In the genomic region with DNA sequence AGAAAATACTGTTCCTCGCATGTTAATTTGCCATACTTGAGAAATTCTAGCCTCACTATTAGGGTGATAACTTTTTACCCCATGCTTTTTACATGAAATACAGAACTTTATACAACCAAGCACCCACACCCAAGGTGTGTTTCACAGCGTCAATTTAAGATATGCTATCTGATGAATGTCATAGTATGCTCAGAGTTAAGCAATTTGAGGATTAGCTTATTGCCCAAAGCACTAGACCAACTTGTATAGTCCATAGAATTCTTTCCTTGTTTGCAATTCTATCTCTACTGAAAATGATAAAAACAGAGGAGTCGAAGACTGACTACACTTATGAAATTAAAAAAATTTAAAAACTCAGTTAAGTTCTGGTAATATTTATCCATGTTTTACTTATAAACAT, we compare ENCODE assay signal across 37 cellular contexts.
"Had no signal": no experiment of that assay in that cellular context is flagged by ENCODE, and none has a peak within 500 bp of the region (broad histone marks: within the 10 kb centered on the region; RNA-seq: fewer than 3 reads in every experiment).

No MANE protein-coding gene starts in this region.

- H3K27ac ChIP-seq: adrenal gland, cardiac muscle cell, VCaP had no signal

- H3K27me3 Mint-ChIP-seq: activated B cell treated with CpG ODN at 0.5 μM for 24 hours, brain had no signal

- H3K36me3 Mint-ChIP-seq: activated CD4-positive, alpha-beta memory T cell treated with anti-CD3 and anti-CD28 coated beads for 36 hours; activated naive CD4-positive, alpha-beta T cell treated with anti-CD3 and anti-CD28 coated beads, Interleukin-2, amount 50 U/mL, for 72 hours; activated naive CD8-positive, alpha-beta T cell treated with anti-CD3 and anti-CD28 coated beads for 36 hours; brain had no signal

- H3K4me3 Mint-ChIP-seq: activated B cell treated with CpG ODN at 0.5 μM for 24 hours; activated CD4-positive, alpha-beta memory T cell treated with anti-CD3 and anti-CD28 coated beads for 36 hours; activated CD4-positive, alpha-beta T cell treated with anti-CD3 and anti-CD28 coated beads, Interleukin-2, amount 10 ng/mL, durations not matched to agents 24 days and 14 days; activated CD8-positive, alpha-beta T cell treated with anti-CD3 and anti-CD28 coated beads for 36 hours; activated naive CD4-positive, alpha-beta T cell treated with anti-CD3 and anti-CD28 coated beads for 36 hours; activated naive CD8-positive, alpha-beta T cell treated with anti-CD3 and anti-CD28 coated beads for 36 hours; activated T-cell treated with anti-CD3 and anti-CD28 coated beads, Interleukin-2, amount 50 U/mL, for 4 hours; activated T-cell treated with anti-CD3 and anti-CD28 coated beads, Interleukin-2, amount 50 U/mL, for 72 hours; activated T-helper 1 cell treated with anti-CD3 and anti-CD28 coated beads, Interleukin-12 subunit alpha, Interleukin-12 subunit beta, Interleukin-2, Interleukin-4 antibody, amounts not matched to agents 30 ng/mL and 10 ng/mL and 1 ng/mL, durations not matched to agents 14 hours and 24 hours and 36 hours; activated T-helper 17 cell treated with anti-CD3 and anti-CD28 coated beads, Interleukin-2, amount 50 U/mL, for 72 hours; brain; central memory CD8-positive, alpha-beta T cell; T-helper 1 cell treated with Interleukin-12 subunit alpha and Interleukin-12 subunit beta and Interleukin-4 antibody, amounts not matched to agents 30 μg/mL and 1 μg/mL, for 36 hours; T-helper 2 cell treated with Interferon-gamma antibody and Interleukin-4, amounts not matched to agents 5 μg/mL and 100 μg/mL, for 36 hours had no signal

- H3K4me3 ChIP-seq: adrenal gland, ascending aorta, cardiac muscle cell had no signal

- H3K4me1 Mint-ChIP-seq: activated B cell treated with CpG ODN at 0.5 μM for 24 hours; activated CD4-positive, alpha-beta T cell treated with anti-CD3 and anti-CD28 coated beads, Interleukin-2, amount 10 ng/mL, durations not matched to agents 24 days and 14 days; activated naive CD8-positive, alpha-beta T cell treated with anti-CD3 and anti-CD28 coated beads for 36 hours; activated T-helper 17 cell treated with anti-CD3 and anti-CD28 coated beads, Interleukin-2, amount 50 U/mL, for 72 hours; central memory CD8-positive, alpha-beta T cell had no signal

- H3K27me3 ChIP-seq: adrenal gland, ascending aorta, cardiac muscle cell had no signal

- ATAC-seq: activated CD8-positive, alpha-beta T cell treated with anti-CD3 and anti-CD28 coated beads for 36 hours; activated naive CD4-positive, alpha-beta T cell treated with anti-CD3 and anti-CD28 coated beads, Interleukin-2, amount 50 U/mL, for 72 hours; activated T-cell treated with anti-CD3 and anti-CD28 coated beads, Interleukin-2, amount 50 U/mL, for 4 hours; activated T-cell treated with anti-CD3 and anti-CD28 coated beads, Interleukin-2, amount 50 U/mL, for 72 hours; activated T-helper 17 cell treated with anti-CD3 and anti-CD28 coated beads, Interleukin-2, amount 50 U/mL, for 72 hours had no signal

- H3K9me3 ChIP-seq: adrenal gland, ascending aorta had no signal

- H3K36me3 ChIP-seq: adrenal gland, ascending aorta, cardiac muscle cell had no signal

- H3K27ac Mint-ChIP-seq: activated B cell treated with CpG ODN at 0.5 μM for 24 hours; activated CD4-positive, alpha-beta memory T cell treated with anti-CD3 and anti-CD28 coated beads for 36 hours; activated CD4-positive, alpha-beta T cell treated with anti-CD3 and anti-CD28 coated beads, Interleukin-2, amount 10 ng/mL, durations not matched to agents 24 days and 14 days; activated CD8-positive, alpha-beta T cell treated with anti-CD3 and anti-CD28 coated beads for 36 hours; activated naive CD4-positive, alpha-beta T cell treated with anti-CD3 and anti-CD28 coated beads for 36 hours; activated naive CD4-positive, alpha-beta T cell treated with anti-CD3 and anti-CD28 coated beads, Interleukin-2, amount 50 U/mL, for 72 hours; activated naive CD8-positive, alpha-beta T cell treated with anti-CD3 and anti-CD28 coated beads for 36 hours; activated T-cell treated with anti-CD3 and anti-CD28 coated beads, Interleukin-2, amount 50 U/mL, for 72 hours; activated T-helper 1 cell treated with anti-CD3 and anti-CD28 coated beads, Interleukin-12 subunit alpha, Interleukin-12 subunit beta, Interleukin-2, Interleukin-4 antibody, amounts not matched to agents 30 ng/mL and 10 ng/mL and 1 ng/mL, durations not matched to agents 14 hours and 24 hours and 36 hours; activated T-helper 17 cell treated with anti-CD3 and anti-CD28 coated beads, Interleukin-2, amount 50 U/mL, for 72 hours; brain; T-helper 1 cell treated with Interleukin-12 subunit alpha and Interleukin-12 subunit beta and Interleukin-4 antibody, amounts not matched to agents 30 μg/mL and 1 μg/mL, for 36 hours; T-helper 2 cell treated with Interferon-gamma antibody and Interleukin-4, amounts not matched to agents 5 μg/mL and 100 μg/mL, for 36 hours had no signal

- DNase-seq: activated B cell treated with CpG ODN at 0.5 μM for 24 hours; activated CD4-positive, alpha-beta memory T cell treated with anti-CD3 and anti-CD28 coated beads for 36 hours; activated CD4-positive, alpha-beta T cell treated with anti-CD3 and anti-CD28 coated beads for 4 hours; activated CD4-positive, alpha-beta T cell treated with anti-CD3 and anti-CD28 coated beads, Interleukin-2, amount 10 ng/mL, durations not matched to agents 24 days and 14 days; activated CD4-positive, alpha-beta T cell treated with anti-CD3 and anti-CD28 coated beads, Interleukin-2, amount 50 U/mL, for 1 hour; activated CD4-positive, alpha-beta T cell treated with anti-CD3 and anti-CD28 coated beads, Interleukin-2, amount 50 U/mL, for 4 hours; activated CD4-positive, CD25-positive, alpha-beta regulatory T cell treated with anti-CD3 and anti-CD28 coated beads, Interleukin-2, amount 50 U/mL, for 72 hours; activated CD8-positive, alpha-beta memory T cell treated with anti-CD3 and anti-CD28 coated beads, Interleukin-2, amount 50 U/mL, for 4 hours; activated CD8-positive, alpha-beta T cell treated with anti-CD3 and anti-CD28 coated beads for 36 hours; activated effector memory CD4-positive, alpha-beta T cell treated with anti-CD3 and anti-CD28 coated beads, Interleukin-2, amount 50 U/mL, for 16 hours; activated gamma-delta T cell treated with Interleukin-2 at 50 U/mL for 16 hours; activated naive CD4-positive, alpha-beta T cell; activated naive CD4-positive, alpha-beta T cell treated with anti-CD3 and anti-CD28 coated beads for 36 hours; activated naive CD4-positive, alpha-beta T cell treated with anti-CD3 and anti-CD28 coated beads, Interleukin-2, amount 50 U/mL, for 16 hours; activated naive CD8-positive, alpha-beta T cell treated with anti-CD3 and anti-CD28 coated beads for 36 hours; activated T-cell treated with anti-CD3 and anti-CD28 coated beads for 4 hours; activated T-cell treated with anti-CD3 and anti-CD28 coated beads, Interleukin-2, amount 50 U/mL, for 1 hour; activated T-cell treated with anti-CD3 and anti-CD28 coated beads, Interleukin-2, amount 50 U/mL, for 4 hours; activated T-cell treated with anti-CD3 and anti-CD28 coated beads, Interleukin-2, amount 50 U/mL, for 72 hours; adrenal gland; amygdala; anterior cingulate cortex; caudate nucleus; cerebellar nuclear complex; T-helper 1 cell; T-helper 2 cell; T-helper 9 cell had no signal

- H3K9me3 Mint-ChIP-seq: activated B cell treated with CpG ODN at 0.5 μM for 24 hours; activated CD4-positive, alpha-beta memory T cell treated with anti-CD3 and anti-CD28 coated beads for 36 hours; activated CD8-positive, alpha-beta T cell treated with anti-CD3 and anti-CD28 coated beads for 36 hours; activated naive CD4-positive, alpha-beta T cell treated with anti-CD3 and anti-CD28 coated beads for 36 hours; activated naive CD4-positive, alpha-beta T cell treated with anti-CD3 and anti-CD28 coated beads, Interleukin-2, amount 50 U/mL, for 72 hours; activated naive CD8-positive, alpha-beta T cell treated with anti-CD3 and anti-CD28 coated beads for 36 hours; activated T-cell treated with anti-CD3 and anti-CD28 coated beads, Interleukin-2, amount 50 U/mL, for 4 hours; activated T-cell treated with anti-CD3 and anti-CD28 coated beads, Interleukin-2, amount 50 U/mL, for 72 hours; activated T-helper 1 cell treated with anti-CD3 and anti-CD28 coated beads, Interleukin-12 subunit alpha, Interleukin-12 subunit beta, Interleukin-2, Interleukin-4 antibody, amounts not matched to agents 30 ng/mL and 10 ng/mL and 1 ng/mL, durations not matched to agents 14 hours and 24 hours and 36 hours; activated T-helper 17 cell treated with anti-CD3 and anti-CD28 coated beads, Interleukin-2, amount 50 U/mL, for 72 hours; brain; central memory CD8-positive, alpha-beta T cell; T-helper 1 cell treated with Interleukin-12 subunit alpha and Interleukin-12 subunit beta and Interleukin-4 antibody, amounts not matched to agents 30 μg/mL and 1 μg/mL, for 36 hours; T-helper 2 cell treated with Interferon-gamma antibody and Interleukin-4, amounts not matched to agents 5 μg/mL and 100 μg/mL, for 36 hours had no signal
